In genomic region chr7:157490465-157490912, GRCh38 we compare ENCODE assay signal across 1 cellular context.
TF ChIP-seq lines count a peak whose summit lies in the region.

No MANE protein-coding gene starts in this region.

TF ChIP-seq in K562, 482 proteins besides CTCF, POLR2A, EP300 and RAD21 (continued from another document and continues in another):
- TF ChIP-seq, protein P1, sequence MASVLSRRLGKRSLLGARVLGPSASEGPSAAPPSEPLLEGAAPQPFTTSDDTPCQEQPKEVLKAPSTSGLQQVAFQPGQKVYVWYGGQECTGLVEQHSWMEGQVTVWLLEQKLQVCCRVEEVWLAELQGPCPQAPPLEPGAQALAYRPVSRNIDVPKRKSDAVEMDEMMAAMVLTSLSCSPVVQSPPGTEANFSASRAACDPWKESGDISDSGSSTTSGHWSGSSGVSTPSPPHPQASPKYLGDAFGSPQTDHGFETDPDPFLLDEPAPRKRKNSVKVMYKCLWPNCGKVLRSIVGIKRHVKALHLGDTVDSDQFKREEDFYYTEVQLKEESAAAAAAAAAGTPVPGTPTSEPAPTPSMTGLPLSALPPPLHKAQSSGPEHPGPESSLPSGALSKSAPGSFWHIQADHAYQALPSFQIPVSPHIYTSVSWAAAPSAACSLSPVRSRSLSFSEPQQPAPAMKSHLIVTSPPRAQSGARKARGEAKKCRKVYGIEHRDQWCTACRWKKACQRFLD (CRISPR knock-in tag; IDR thresholded peaks at IDR 0.05), result no peak
- TF ChIP-seq ZNF253 (CRISPR knock-in tag; conservative IDR thresholded peaks at IDR 0.05), result no peak
- peak; percentile 66 for TF ChIP-seq TFE3 (CRISPR knock-in tag; IDR thresholded peaks at IDR 0.05)
- no peak for TF ChIP-seq NR4A1 (CRISPR knock-in tag; IDR thresholded peaks at IDR 0.05)
- TF ChIP-seq NR4A1 (tag; IDR thresholded peaks at IDR 0.05), result no peak
- TF ChIP-seq, protein P2, sequence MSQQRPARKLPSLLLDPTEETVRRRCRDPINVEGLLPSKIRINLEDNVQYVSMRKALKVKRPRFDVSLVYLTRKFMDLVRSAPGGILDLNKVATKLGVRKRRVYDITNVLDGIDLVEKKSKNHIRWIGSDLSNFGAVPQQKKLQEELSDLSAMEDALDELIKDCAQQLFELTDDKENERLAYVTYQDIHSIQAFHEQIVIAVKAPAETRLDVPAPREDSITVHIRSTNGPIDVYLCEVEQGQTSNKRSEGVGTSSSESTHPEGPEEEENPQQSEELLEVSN (IDR thresholded peaks at IDR 0.05; ENCODE audit: borderline replicate concordance in 1 of 2, extremely low read depth in 1 of 2, insufficient read depth in 1 of 2, insufficient read length in 1 of 2, low read depth in 1 of 2, low read length in 1 of 2, poor library complexity in 1 of 2, severe bottlenecking in 1 of 2), result no peak
- TF ChIP-seq ILF3 (IDR thresholded peaks at IDR 0.05; ENCODE audit: borderline replicate concordance), result no peak
- peak; percentile 58; the same call in 1 of the 2 replicates for TF ChIP-seq PHF21A (IDR thresholded peaks at IDR 0.05; ENCODE audit: borderline replicate concordance, low read depth)
- peak; percentile 51; the same call in 1 of the 2 replicates for TF ChIP-seq CREM (IDR thresholded peaks at IDR 0.05; ENCODE audit: low read depth)
- no peak for TF ChIP-seq ETS2 (tag; IDR thresholded peaks at IDR 0.05; ENCODE audit: borderline replicate concordance, poor library complexity, severe bottlenecking)
- peak; percentile 65; the same call in 1 of the 2 replicates for TF ChIP-seq LEF1 (IDR thresholded peaks at IDR 0.05)
- TF ChIP-seq, protein P3, sequence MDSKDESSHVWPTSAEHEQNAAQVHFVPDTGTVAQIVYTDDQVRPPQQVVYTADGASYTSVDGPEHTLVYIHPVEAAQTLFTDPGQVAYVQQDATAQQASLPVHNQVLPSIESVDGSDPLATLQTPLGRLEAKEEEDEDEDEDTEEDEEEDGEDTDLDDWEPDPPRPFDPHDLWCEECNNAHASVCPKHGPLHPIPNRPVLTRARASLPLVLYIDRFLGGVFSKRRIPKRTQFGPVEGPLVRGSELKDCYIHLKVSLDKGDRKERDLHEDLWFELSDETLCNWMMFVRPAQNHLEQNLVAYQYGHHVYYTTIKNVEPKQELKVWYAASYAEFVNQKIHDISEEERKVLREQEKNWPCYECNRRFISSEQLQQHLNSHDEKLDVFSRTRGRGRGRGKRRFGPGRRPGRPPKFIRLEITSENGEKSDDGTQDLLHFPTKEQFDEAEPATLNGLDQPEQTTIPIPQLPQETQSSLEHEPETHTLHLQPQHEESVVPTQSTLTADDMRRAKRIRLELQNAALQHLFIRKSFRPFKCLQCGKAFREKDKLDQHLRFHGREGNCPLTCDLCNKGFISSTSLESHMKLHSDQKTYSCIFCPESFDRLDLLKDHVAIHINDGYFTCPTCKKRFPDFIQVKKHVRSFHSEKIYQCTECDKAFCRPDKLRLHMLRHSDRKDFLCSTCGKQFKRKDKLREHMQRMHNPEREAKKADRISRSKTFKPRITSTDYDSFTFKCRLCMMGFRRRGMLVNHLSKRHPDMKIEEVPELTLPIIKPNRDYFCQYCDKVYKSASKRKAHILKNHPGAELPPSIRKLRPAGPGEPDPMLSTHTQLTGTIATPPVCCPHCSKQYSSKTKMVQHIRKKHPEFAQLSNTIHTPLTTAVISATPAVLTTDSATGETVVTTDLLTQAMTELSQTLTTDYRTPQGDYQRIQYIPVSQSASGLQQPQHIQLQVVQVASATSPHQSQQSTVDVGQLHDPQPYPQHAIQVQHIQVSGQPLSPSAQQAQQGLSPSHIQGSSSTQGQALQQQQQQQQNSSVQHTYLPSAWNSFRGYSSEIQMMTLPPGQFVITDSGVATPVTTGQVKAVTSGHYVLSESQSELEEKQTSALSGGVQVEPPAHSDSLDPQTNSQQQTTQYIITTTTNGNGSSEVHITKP (IDR thresholded peaks at IDR 0.05; ENCODE audit: partially characterized antibody), result no peak
- TF ChIP-seq, protein P4, sequence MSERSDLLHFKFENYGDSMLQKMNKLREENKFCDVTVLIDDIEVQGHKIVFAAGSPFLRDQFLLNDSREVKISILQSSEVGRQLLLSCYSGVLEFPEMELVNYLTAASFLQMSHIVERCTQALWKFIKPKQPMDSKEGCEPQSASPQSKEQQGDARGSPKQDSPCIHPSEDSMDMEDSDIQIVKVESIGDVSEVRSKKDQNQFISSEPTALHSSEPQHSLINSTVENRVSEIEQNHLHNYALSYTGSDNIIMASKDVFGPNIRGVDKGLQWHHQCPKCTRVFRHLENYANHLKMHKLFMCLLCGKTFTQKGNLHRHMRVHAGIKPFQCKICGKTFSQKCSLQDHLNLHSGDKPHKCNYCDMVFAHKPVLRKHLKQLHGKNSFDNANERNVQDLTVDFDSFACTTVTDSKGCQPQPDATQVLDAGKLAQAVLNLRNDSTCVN (CRISPR knock-in tag; IDR thresholded peaks at IDR 0.05), result no peak
- no peak for TF ChIP-seq HNRNPUL1 (IDR thresholded peaks at IDR 0.05; ENCODE audit: low read length)
- TF ChIP-seq ZNF197 (CRISPR knock-in tag; IDR thresholded peaks at IDR 0.05; ENCODE audit: low read depth), result no peak
- TF ChIP-seq, protein P5, sequence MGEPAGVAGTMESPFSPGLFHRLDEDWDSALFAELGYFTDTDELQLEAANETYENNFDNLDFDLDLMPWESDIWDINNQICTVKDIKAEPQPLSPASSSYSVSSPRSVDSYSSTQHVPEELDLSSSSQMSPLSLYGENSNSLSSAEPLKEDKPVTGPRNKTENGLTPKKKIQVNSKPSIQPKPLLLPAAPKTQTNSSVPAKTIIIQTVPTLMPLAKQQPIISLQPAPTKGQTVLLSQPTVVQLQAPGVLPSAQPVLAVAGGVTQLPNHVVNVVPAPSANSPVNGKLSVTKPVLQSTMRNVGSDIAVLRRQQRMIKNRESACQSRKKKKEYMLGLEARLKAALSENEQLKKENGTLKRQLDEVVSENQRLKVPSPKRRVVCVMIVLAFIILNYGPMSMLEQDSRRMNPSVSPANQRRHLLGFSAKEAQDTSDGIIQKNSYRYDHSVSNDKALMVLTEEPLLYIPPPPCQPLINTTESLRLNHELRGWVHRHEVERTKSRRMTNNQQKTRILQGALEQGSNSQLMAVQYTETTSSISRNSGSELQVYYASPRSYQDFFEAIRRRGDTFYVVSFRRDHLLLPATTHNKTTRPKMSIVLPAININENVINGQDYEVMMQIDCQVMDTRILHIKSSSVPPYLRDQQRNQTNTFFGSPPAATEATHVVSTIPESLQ (CRISPR knock-in tag; IDR thresholded peaks at IDR 0.05), result no peak
- TF ChIP-seq, protein P6, sequence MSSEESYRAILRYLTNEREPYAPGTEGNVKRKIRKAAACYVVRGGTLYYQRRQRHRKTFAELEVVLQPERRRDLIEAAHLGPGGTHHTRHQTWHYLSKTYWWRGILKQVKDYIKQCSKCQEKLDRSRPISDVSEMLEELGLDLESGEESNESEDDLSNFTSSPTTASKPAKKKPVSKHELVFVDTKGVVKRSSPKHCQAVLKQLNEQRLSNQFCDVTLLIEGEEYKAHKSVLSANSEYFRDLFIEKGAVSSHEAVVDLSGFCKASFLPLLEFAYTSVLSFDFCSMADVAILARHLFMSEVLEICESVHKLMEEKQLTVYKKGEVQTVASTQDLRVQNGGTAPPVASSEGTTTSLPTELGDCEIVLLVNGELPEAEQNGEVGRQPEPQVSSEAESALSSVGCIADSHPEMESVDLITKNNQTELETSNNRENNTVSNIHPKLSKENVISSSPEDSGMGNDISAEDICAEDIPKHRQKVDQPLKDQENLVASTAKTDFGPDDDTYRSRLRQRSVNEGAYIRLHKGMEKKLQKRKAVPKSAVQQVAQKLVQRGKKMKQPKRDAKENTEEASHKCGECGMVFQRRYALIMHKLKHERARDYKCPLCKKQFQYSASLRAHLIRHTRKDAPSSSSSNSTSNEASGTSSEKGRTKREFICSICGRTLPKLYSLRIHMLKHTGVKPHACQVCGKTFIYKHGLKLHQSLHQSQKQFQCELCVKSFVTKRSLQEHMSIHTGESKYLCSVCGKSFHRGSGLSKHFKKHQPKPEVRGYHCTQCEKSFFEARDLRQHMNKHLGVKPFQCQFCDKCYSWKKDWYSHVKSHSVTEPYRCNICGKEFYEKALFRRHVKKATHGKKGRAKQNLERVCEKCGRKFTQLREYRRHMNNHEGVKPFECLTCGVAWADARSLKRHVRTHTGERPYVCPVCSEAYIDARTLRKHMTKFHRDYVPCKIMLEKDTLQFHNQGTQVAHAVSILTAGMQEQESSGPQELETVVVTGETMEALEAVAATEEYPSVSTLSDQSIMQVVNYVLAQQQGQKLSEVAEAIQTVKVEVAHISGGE (CRISPR knock-in tag; IDR thresholded peaks at IDR 0.05), result no peak
- TF ChIP-seq ZNF318 (IDR thresholded peaks at IDR 0.05; ENCODE audit: borderline replicate concordance in 1 of 2, low read depth in 1 of 2), result peak in 1 of 2 experiments; percentile 89; a peak in 3 of 4 replicates
- TF ChIP-seq POLR3A (IDR thresholded peaks at IDR 0.05; ENCODE audit: borderline replicate concordance, extremely low read depth, insufficient read depth, insufficient read length), result no peak
- no peak for TF ChIP-seq ZNF217 (CRISPR knock-in tag; IDR thresholded peaks at IDR 0.05)
- no peak for TF ChIP-seq KLF6 (CRISPR knock-in tag; IDR thresholded peaks at IDR 0.05; ENCODE audit: borderline replicate concordance)
